In the genomic region with DNA sequence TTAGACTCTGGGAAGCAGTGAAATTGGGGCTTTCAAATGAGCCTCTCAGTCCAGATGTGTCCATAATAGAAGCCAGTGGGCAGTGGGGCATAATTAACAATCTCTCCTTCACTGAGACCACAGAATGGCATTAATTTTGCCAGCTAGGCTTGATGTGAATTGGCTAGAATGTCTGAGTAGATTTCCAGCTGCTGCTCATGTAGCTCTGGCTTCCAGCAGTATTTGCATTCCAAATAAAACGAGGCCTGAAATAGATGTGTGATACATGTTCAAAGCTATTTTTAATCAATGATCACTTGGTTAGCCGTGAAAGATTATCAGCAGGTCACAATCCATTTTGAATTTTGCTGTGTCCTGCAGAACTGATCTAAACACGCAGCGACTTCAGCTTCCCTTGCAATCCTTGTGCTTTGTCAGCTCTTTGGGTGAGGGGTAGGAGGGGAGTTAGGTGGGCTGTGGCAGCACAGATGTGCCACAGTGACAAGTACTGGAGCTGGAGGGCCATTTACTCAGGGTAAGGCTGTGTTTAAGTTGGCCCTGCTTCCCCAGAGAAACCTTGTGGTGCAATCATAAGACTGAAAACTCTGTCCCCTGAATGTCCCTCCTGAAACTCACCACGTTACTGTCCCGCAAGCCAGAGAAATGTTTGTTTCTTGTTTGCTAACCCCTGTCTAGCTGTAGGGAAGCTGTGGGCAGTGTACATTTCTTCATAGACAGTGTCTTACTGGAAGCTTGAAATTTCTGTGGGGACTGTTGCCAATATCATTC, we compare ENCODE assay signal across 1 cellular context.
TF ChIP-seq lines count a peak whose summit lies in the region.

No MANE protein-coding gene starts in this region.

TF ChIP-seq in H1, 55 proteins besides CTCF, POLR2A, EP300 and RAD21:
- TF ChIP-seq RFX5 (IDR thresholded peaks at IDR 0.05; ENCODE audit: borderline replicate concordance, low read depth, low read length) = no peak
- no peak for TF ChIP-seq POLR2AphosphoS5 (IDR thresholded peaks at IDR 0.05; ENCODE audit: low read depth, low read length)
- TF ChIP-seq CBX8 (IDR thresholded peaks at IDR 0.05; ENCODE audit: borderline replicate concordance, low read depth, low read length) = no peak
- TF ChIP-seq PHF8 (conservative IDR thresholded peaks at IDR 0.05; ENCODE audit: low read depth, low read length) = no peak
- TF ChIP-seq TAF7 (optimal IDR thresholded peaks at IDR 0.05; ENCODE audit: borderline replicate concordance, low read depth, low read length) = no peak
- no peak for TF ChIP-seq GTF2F1 (IDR thresholded peaks at IDR 0.05; ENCODE audit: borderline replicate concordance, low read depth, low read length)
